8 cellular contexts compared by ENCODE assay signal in genomic region chr7:152313879-152314604, GRCh38.
DNase-seq lines count a peak whose midpoint lies in the region; ATAC-seq, FAIRE-seq and TF ChIP-seq lines count a peak whose summit lies in the region.

No MANE protein-coding gene starts in this region.

- in situ Hi-C loops in transverse colon (cut with MboI; ENCODE audit: low pct_ligation_motif_present in 1 of 4, low pct_unique_long_range_greater_than_20kb in 1 of 4, low sequenced_read_pairs in 3 of 4) = no loop called here

- no peaks in the 10 kb centered on the region for H3K27me3 Mint-ChIP-seq in activated naive CD8-positive, alpha-beta T cell treated with anti-CD3 and anti-CD28 coated beads, Interleukin-2, amount 50 U/mL, for 24 hours

- 50 to 68% methylated on average over 1 of the region's 1 CpG for WGBS in transverse colon (ENCODE audit: low coverage in 1 of 2), 2 donors

- no peak overlapping the region for H3K4me3 Mint-ChIP-seq in activated naive CD8-positive, alpha-beta T cell treated with anti-CD3 and anti-CD28 coated beads, Interleukin-2, amount 50 U/mL, for 24 hours

- DNase-seq in GM20000 (ENCODE audit: low spot score) = peak; percentile 8
- DNase-seq in NCI-H2107 treated with DMSO at 0.1 percent for 48 hours (lab: John Stamatoyannopoulos, UW; ENCODE audit: unreplicated experiment) = peak; percentile 94
- no peak for DNase-seq in activated naive CD8-positive, alpha-beta T cell treated with anti-CD3 and anti-CD28 coated beads, Interleukin-2, amount 50 U/mL, for 24 hours
- no peak for DNase-seq in kidney
- no peak for DNase-seq in transverse colon
- DNase-seq in stimulated activated CD4-positive, alpha-beta T cell treated with anti-CD3 and anti-CD28 coated beads, Interleukin-15, amount 100 ng/mL, for 24 hours = no peak

- no peaks in the 10 kb centered on the region for H3K27me3 ChIP-seq in transverse colon

- H3K27ac ChIP-seq in kidney (ENCODE audit: low read depth in 2 of 2, low read length in 2 of 2) (no peak overlapping the region), transverse colon (peak overlapping the region in 1 of 4 donors; percentile 30)

- H3K4me1 ChIP-seq in kidney (ENCODE audit: control insufficient read depth in 1 of 2, insufficient read depth in 1 of 2, low read depth in 1 of 2, low read length in 2 of 2) (peaks cover 0 to 3% of the 10 kb centered on the region in 2 donors), transverse colon (peaks cover 11 to 34% (median 18%) of the 10 kb centered on the region in 4 donors)

- peak overlapping the region; percentile 6 for H3K27ac Mint-ChIP-seq in activated naive CD8-positive, alpha-beta T cell treated with anti-CD3 and anti-CD28 coated beads, Interleukin-2, amount 50 U/mL, for 24 hours

- TF ChIP-seq CTCF in GM20000 (IDR thresholded peaks at IDR 0.05; ENCODE audit: extremely low read depth, missing control alignments) (no peak), kidney (IDR thresholded peaks at IDR 0.05; ENCODE audit: borderline replicate concordance, extremely low read depth, insufficient read depth) (no peak), transverse colon (IDR thresholded peaks at IDR 0.05) (no peak)

- peaks cover 12% of the 10 kb centered on the region for H3K36me3 Mint-ChIP-seq in activated naive CD8-positive, alpha-beta T cell treated with anti-CD3 and anti-CD28 coated beads, Interleukin-2, amount 50 U/mL, for 24 hours (ENCODE audit: low read depth)

- no peaks in the 10 kb centered on the region for H3K9me3 Mint-ChIP-seq in activated naive CD8-positive, alpha-beta T cell treated with anti-CD3 and anti-CD28 coated beads, Interleukin-2, amount 50 U/mL, for 24 hours

- intact Hi-C loops in kidney (cut with DNase I) (no loop called here), transverse colon (cut with DNase I; ENCODE audit: low total_unique reads) (no loop called here)

- H3K9ac ChIP-seq in kidney (ENCODE audit: low read length in 2 of 2) = no peak overlapping the region

- ATAC-seq in activated naive CD8-positive, alpha-beta T cell treated with anti-CD3 and anti-CD28 coated beads, Interleukin-2, amount 50 U/mL, for 24 hours = no peak
- ATAC-seq in HG03571 (IDR thresholded peaks at IDR 0.05; ENCODE audit: unreplicated experiment) (no peak), HG02678 (IDR thresholded peaks at IDR 0.05; ENCODE audit: unreplicated experiment) (no peak)

- H3K4me3 ChIP-seq in kidney (ENCODE audit: low read length in 2 of 2) (no peak overlapping the region), transverse colon (no peak overlapping the region)

- no peaks in the 10 kb centered on the region for H3K36me3 ChIP-seq in kidney (ENCODE audit: control insufficient read depth in 1 of 2, insufficient read depth in 2 of 2, low read length in 2 of 2)
- H3K36me3 ChIP-seq in transverse colon = peaks cover 0 to 25% (median 3%) of the 10 kb centered on the region in 4 donors

- TF ChIP-seq POLR2A in transverse colon (IDR thresholded peaks at IDR 0.05) = no peak

- no peak for TF ChIP-seq EP300 in transverse colon (IDR thresholded peaks at IDR 0.05; ENCODE audit: low read depth)

- H3K9me3 ChIP-seq in kidney (ENCODE audit: control insufficient read depth in 1 of 2, low read length in 2 of 2) (no peaks in the 10 kb centered on the region), transverse colon (no peaks in the 10 kb centered on the region)

- peak; percentile 99 for FAIRE-seq in kidney (lab: Jason Lieb, UNC)

- H3K4me1 Mint-ChIP-seq in activated naive CD8-positive, alpha-beta T cell treated with anti-CD3 and anti-CD28 coated beads, Interleukin-2, amount 50 U/mL, for 24 hours = peaks cover 25% of the 10 kb centered on the region

Comparison
In these comparisons a context has a peak if more than half of its experiments do, and no peak if none do; other contexts are left out.
1. DNase-seq: peak in GM20000 (single experiment) and NCI-H2107 treated with DMSO at 0.1 percent for 48 hours (single experiment); none in activated naive CD8-positive, alpha-beta T cell treated with anti-CD3 and anti-CD28 coated beads, Interleukin-2, amount 50 U/mL, for 24 hours (single experiment), kidney (single experiment), transverse colon (single experiment) and stimulated activated CD4-positive, alpha-beta T cell treated with anti-CD3 and anti-CD28 coated beads, Interleukin-15, amount 100 ng/mL, for 24 hours (single experiment).